In genomic region chr1:200438911-200439310, GRCh38 we compare ENCODE assay signal across 24 cellular contexts. TPM values are rescaled to one million over a fixed set of nuclear protein-coding genes. Genes with fewer than 3 reads are reported as not detected.
DNase-seq lines count a peak whose midpoint lies in the region; ATAC-seq and TF ChIP-seq lines count a peak whose summit lies in the region.
"Had no signal": no experiment of that assay in that cellular context is flagged by ENCODE, and none has a peak within 500 bp of the region (broad histone marks: within the 10 kb centered on the region; RNA-seq: fewer than 3 reads in every experiment).

No MANE protein-coding gene starts in this region.

- peak overlapping the region; percentile 76 for H3K27ac Mint-ChIP-seq in HFFc6
- H3K27ac Mint-ChIP-seq: activated naive CD8-positive, alpha-beta T cell treated with anti-CD3 and anti-CD28 coated beads, Interleukin-2, amount 50 U/mL, for 24 hours; naive B cell had no signal

- peaks cover 1% of the 10 kb centered on the region; the same call in 1 of the 2 replicates for H3K27me3 Mint-ChIP-seq in HFFc6 (ENCODE audit: insufficient read depth)
- H3K27me3 Mint-ChIP-seq: naive B cell had no signal

- H3K9me3 Mint-ChIP-seq in HFFc6, result no peaks in the 10 kb centered on the region
- H3K9me3 Mint-ChIP-seq: activated naive CD8-positive, alpha-beta T cell treated with anti-CD3 and anti-CD28 coated beads, Interleukin-2, amount 50 U/mL, for 24 hours; naive B cell had no signal

- peaks cover 51% of the 10 kb centered on the region for H3K4me1 Mint-ChIP-seq in HFFc6 (ENCODE audit: low read depth)

- H3K36me3 Mint-ChIP-seq in HFFc6 (ENCODE audit: low read depth), result peaks cover 11% of the 10 kb centered on the region; the same call in 1 of the 2 replicates
- H3K36me3 Mint-ChIP-seq: naive B cell had no signal

- no peak overlapping the region for H3K4me3 ChIP-seq in AG10803 (ENCODE audit: low read length)
- H3K4me3 ChIP-seq: SK-N-MC, testis, vagina had no signal

- DNase-seq in AG10803 (ENCODE audit: low read depth), result peak; percentile 50
- DNase-seq in HFFc6, result peak; percentile 46
- peak; percentile 17 for DNase-seq in amniotic epithelial cell (ENCODE audit: low read depth)
- DNase-seq in foreskin melanocyte, result peak; percentile 43
- DNase-seq in dermis blood vessel endothelial cell, result no peak
- DNase-seq in Ammon's horn (ENCODE audit: low spot score), result no peak
- DNase-seq: activated CD8-positive, alpha-beta memory T cell treated with anti-CD3 and anti-CD28 coated beads, Interleukin-2, amount 50 U/mL, for 48 hours; activated effector memory CD4-positive, alpha-beta T cell treated with Interleukin-2 at 50 U/mL for 16 hours; activated naive CD8-positive, alpha-beta T cell treated with anti-CD3 and anti-CD28 coated beads, Interleukin-2, amount 50 U/mL, for 24 hours; DMS53; naive B cell; NCI-H146; NCI-H524 treated with DMSO at 0.1 percent for 48 hours; nucleus accumbens; stimulated activated CD4-positive, alpha-beta T cell treated with anti-CD3 and anti-CD28 coated beads, Interleukin-2, amount 100 ng/mL, for 48 hours; stimulated activated naive CD4-positive, alpha-beta T cell; T-helper 2 cell; testis; WERI-Rb-1 had no signal

- no peak for ATAC-seq in HG02870 (IDR thresholded peaks at IDR 0.05; ENCODE audit: unreplicated experiment)
- ATAC-seq in HG02973 (IDR thresholded peaks at IDR 0.05; ENCODE audit: unreplicated experiment), result no peak
- ATAC-seq: activated naive CD8-positive, alpha-beta T cell treated with anti-CD3 and anti-CD28 coated beads, Interleukin-2, amount 50 U/mL, for 24 hours; HepG2 had no signal

- TF ChIP-seq CTCF in AG10803 (conservative IDR thresholded peaks at IDR 0.05; ENCODE audit: low read length) (no peak), HFFc6 (IDR thresholded peaks at IDR 0.05) (no peak)

- H3K4me3 Mint-ChIP-seq in HFFc6, result peak overlapping the region; percentile 61; the same call in 1 of the 2 replicates
- H3K4me3 Mint-ChIP-seq: activated naive CD8-positive, alpha-beta T cell treated with anti-CD3 and anti-CD28 coated beads, Interleukin-2, amount 50 U/mL, for 24 hours; naive B cell had no signal

RNA-seq across cellular contexts. Expression of gene ZNF281, which starts 29.1 kb away (rescaled TPM):
- total RNA-seq in HFFc6 (2021; fragmentation: NEBNext Ultra II Directional; extraction: Animal tissue kit (Norgen Biotek cat#: 25700)), result 10 to 100 TPM; 37.2 to 50.7 (median 43.9) TPM
- 23.5 TPM in 2 replicates for total RNA-seq in dermis blood vessel endothelial cell

Comparison
In these comparisons a context has a peak if more than half of its experiments do, and no peak if none do; other contexts are left out.
1. DNase-seq: peak in AG10803 (single experiment), HFFc6 (single experiment), amniotic epithelial cell (single experiment) and foreskin melanocyte (single experiment); none in dermis blood vessel endothelial cell (single experiment) and Ammon's horn (single experiment).